ENCODE assay signal across 26 cellular contexts in genomic region chr1:96660051-96660450, GRCh38.
"Had no signal": no experiment of that assay in that cellular context is flagged by ENCODE, and none has a peak within 500 bp of the region (broad histone marks: within the 10 kb centered on the region; RNA-seq: fewer than 3 reads in every experiment).

No MANE protein-coding gene starts in this region.

- H3K4me1 ChIP-seq: lower lobe of right lung, parathyroid adenoma, right atrium auricular region, right lobe of liver, tibial nerve, upper lobe of left lung, vagina had no signal

- H3K36me3 ChIP-seq: lower lobe of right lung, neutrophil, right atrium auricular region, right lobe of liver, tibial nerve, upper lobe of left lung, vagina had no signal

- H3K4me2 ChIP-seq: hepatocyte, smooth muscle cell had no signal

- H3K9ac ChIP-seq: parathyroid adenoma had no signal

- H3K4me3 Mint-ChIP-seq: naive thymus-derived CD8-positive, alpha-beta T cell; nephron; neural crest cell; stimulated activated memory B cell treated with anti-CD40 and anti-IgM and Interleukin-4, amounts not matched to agents 10 μg/mL and 1 μg/mL and 100 μg/mL, for 72 hours; stimulated activated naive CD8-positive, alpha-beta T cell treated with anti-CD3 and anti-CD28 coated beads, Interleukin-15, amount 100 ng/mL, for 72 hours had no signal

- H3K27ac ChIP-seq: hepatocyte, lower lobe of right lung, neutrophil, parathyroid adenoma, right atrium auricular region, right lobe of liver, tibial nerve, upper lobe of left lung, vagina had no signal

- H3K4me3 ChIP-seq: hepatocyte, lower lobe of right lung, right atrium auricular region, right lobe of liver, smooth muscle cell, tibial nerve, upper lobe of left lung, vagina had no signal

- DNase-seq: islet precursor cell; left cardiac atrium; lower lobe of right lung; naive thymus-derived CD8-positive, alpha-beta T cell; occipital lobe; right lobe of liver; stimulated activated CD4-positive, alpha-beta T cell treated with anti-CD3 and anti-CD28 coated beads, Interleukin-1b, Interleukin-23, amount 100 ng/mL, for 48 hours; stimulated activated CD4-positive, alpha-beta T cell treated with anti-CD3 and anti-CD28 coated beads, Interleukin-2, amount 100 ng/mL, for 48 hours; stimulated activated CD4-positive, alpha-beta T cell treated with anti-CD3 and anti-CD28 coated beads, Interleukin-4, amount 100 ng/mL, for 4 hours; stimulated activated CD8-positive, alpha-beta memory T cell treated with anti-CD3 and anti-CD28 coated beads, Interleukin-4, amount 100 ng/mL, for 48 hours; stimulated activated naive CD4-positive, alpha-beta T cell treated with Interleukin-2 at 50 U/mL for 16 hours; stimulated activated naive CD8-positive, alpha-beta T cell treated with anti-CD3 and anti-CD28 coated beads, Interleukin-15, amount 100 ng/mL, for 72 hours; substantia nigra; upper lobe of left lung had no signal

- H3K27ac Mint-ChIP-seq: naive thymus-derived CD8-positive, alpha-beta T cell; nephron; progenitor cell of endocrine pancreas; stimulated activated memory B cell treated with anti-CD40 and anti-IgM and Interleukin-4, amounts not matched to agents 10 μg/mL and 1 μg/mL and 100 μg/mL, for 72 hours; stimulated activated naive CD8-positive, alpha-beta T cell treated with anti-CD3 and anti-CD28 coated beads, Interleukin-15, amount 100 ng/mL, for 72 hours had no signal

- H3K9me3 ChIP-seq: neutrophil, right lobe of liver, upper lobe of left lung, vagina had no signal

- H3K27me3 Mint-ChIP-seq: naive thymus-derived CD8-positive, alpha-beta T cell; progenitor cell of endocrine pancreas; stimulated activated memory B cell treated with anti-CD40 and anti-IgM and Interleukin-4, amounts not matched to agents 10 μg/mL and 1 μg/mL and 100 μg/mL, for 72 hours; stimulated activated naive CD8-positive, alpha-beta T cell treated with anti-CD3 and anti-CD28 coated beads, Interleukin-15, amount 100 ng/mL, for 72 hours had no signal

- H3K4me1 Mint-ChIP-seq: naive thymus-derived CD8-positive, alpha-beta T cell; nephron; neural crest cell; stimulated activated memory B cell treated with anti-CD40 and anti-IgM and Interleukin-4, amounts not matched to agents 10 μg/mL and 1 μg/mL and 100 μg/mL, for 72 hours; stimulated activated naive CD8-positive, alpha-beta T cell treated with anti-CD3 and anti-CD28 coated beads, Interleukin-15, amount 100 ng/mL, for 72 hours had no signal

- H3K36me3 Mint-ChIP-seq: stimulated activated memory B cell treated with anti-CD40 and anti-IgM and Interleukin-4, amounts not matched to agents 10 μg/mL and 1 μg/mL and 100 μg/mL, for 72 hours had no signal

- ATAC-seq: left cardiac atrium; left lobe of liver; lower lobe of right lung; naive thymus-derived CD8-positive, alpha-beta T cell; right lobe of liver; stimulated activated memory B cell treated with anti-CD40 and anti-IgM and Interleukin-4, amounts not matched to agents 10 μg/mL and 1 μg/mL and 100 μg/mL, for 72 hours; stimulated activated naive CD8-positive, alpha-beta T cell treated with anti-CD3 and anti-CD28 coated beads, Interleukin-15, amount 100 ng/mL, for 72 hours had no signal

- H3K79me2 ChIP-seq: hepatocyte, parathyroid adenoma had no signal

- H3K27me3 ChIP-seq: hepatocyte, neutrophil, right atrium auricular region, right lobe of liver, tibial nerve, upper lobe of left lung, vagina had no signal

- H2AFZ ChIP-seq: hepatocyte, parathyroid adenoma had no signal
